In genomic region chr16:67934306-67935095, GRCh38 we compare ENCODE assay signal across 8 cellular contexts. TPM values are rescaled to one million over a fixed set of nuclear protein-coding genes. Genes with fewer than 3 reads are reported as not detected.
DNase-seq lines count a peak whose midpoint lies in the region; ATAC-seq and TF ChIP-seq lines count a peak whose summit lies in the region.

No MANE protein-coding gene starts in this region.

- CTCF ChIA-PET in activated CD8-positive, alpha-beta T cell treated with anti-CD3 and anti-CD28 coated beads for 36 hours (lab: Charles Lee), result interaction anchor here (1.3 to 5.2 kb wide), 6 partner anchors 8 to 131 kb away, joined by 3 to 32 read pairs (median 11); partner anchors contain the start of genes NRN1L and PSKH1

- no peak for TF ChIP-seq EP300 in stomach (IDR thresholded peaks at IDR 0.05)

- H3K9me3 ChIP-seq in iPS-15b (ENCODE audit: control insufficient read depth, insufficient read depth, low read length), result no peaks in the 10 kb centered on the region
- no peaks in the 10 kb centered on the region for H3K9me3 ChIP-seq in stomach

- intact Hi-C loops in activated CD4-positive, alpha-beta T cell treated with anti-CD3 and anti-CD28 coated beads, Interleukin-2, amount 10 ng/mL, durations not matched to agents 24 days and 14 days (cut with micrococcal nuclease), result loop anchor here (1.0 to 10.0 kb wide), 9 partner anchors 41 to 452 kb away; partner anchors contain the start of genes ACD, AGRP, ATP6V0D1 and C16orf86
- intact Hi-C loops in activated CD8-positive, alpha-beta T cell treated with anti-CD3 and anti-CD28 coated beads for 36 hours (cut with micrococcal nuclease), result loop anchor here (10.0 kb wide), 1 partner anchor 270 kb away; the partner anchor contains the start of genes ACD, C16orf86, ENKD1 and PARD6A
- intact Hi-C loops in stomach (cut with DNase I; ENCODE audit: low total_unique reads), result loop anchor here (10.0 kb wide), 1 partner anchor 110 kb away; no protein-coding TSS in a partner anchor

- ATAC-seq in activated CD8-positive, alpha-beta T cell treated with anti-CD3 and anti-CD28 coated beads for 36 hours, result no peak

- H3K27me3 ChIP-seq in iPS-15b (ENCODE audit: control insufficient read depth, insufficient read depth, low read length) (no peaks in the 10 kb centered on the region), stomach (no peaks in the 10 kb centered on the region)

- POLR2A ChIA-PET in activated CD8-positive, alpha-beta T cell treated with anti-CD3 and anti-CD28 coated beads for 36 hours (lab: Charles Lee), result interaction anchor here (0.7 to 3.8 kb wide), 23 partner anchors 9 to 373 kb away, joined by 3 to 26 read pairs (median 5); partner anchors contain the start of genes CENPT, CTCF, DDX28 and DUS2

- no peak overlapping the region for H3K9ac ChIP-seq in iPS-15b (ENCODE audit: low read depth, low read length)

- peak overlapping the region; percentile 99 for H3K4me3 ChIP-seq in iPS-15b (ENCODE audit: low read depth, low read length)
- peak overlapping the region; percentile 75 to 89 (median 88) for H3K4me3 ChIP-seq in stomach

- no peak for TF ChIP-seq POLR2A in stomach (IDR thresholded peaks at IDR 0.05)

- H3K27me3 Mint-ChIP-seq in activated CD4-positive, alpha-beta T cell treated with anti-CD3 and anti-CD28 coated beads, Interleukin-2, amount 10 ng/mL, durations not matched to agents 24 days and 14 days, result no peaks in the 10 kb centered on the region
- no peaks in the 10 kb centered on the region for H3K27me3 Mint-ChIP-seq in activated CD8-positive, alpha-beta T cell treated with anti-CD3 and anti-CD28 coated beads for 36 hours

- no peaks in the 10 kb centered on the region for H3K9me3 Mint-ChIP-seq in activated CD4-positive, alpha-beta T cell treated with anti-CD3 and anti-CD28 coated beads, Interleukin-2, amount 10 ng/mL, durations not matched to agents 24 days and 14 days
- no peaks in the 10 kb centered on the region for H3K9me3 Mint-ChIP-seq in activated CD8-positive, alpha-beta T cell treated with anti-CD3 and anti-CD28 coated beads for 36 hours

- no peak for DNase-seq in activated CD4-positive, alpha-beta T cell treated with anti-CD3 and anti-CD28 coated beads, Interleukin-2, amount 10 ng/mL, durations not matched to agents 24 days and 14 days
- DNase-seq in activated CD4-positive, alpha-beta T cell treated with anti-CD3 and anti-CD28 coated beads, Interleukin-2, amount 50 U/mL, for 1 hour, result no peak
- DNase-seq in activated CD8-positive, alpha-beta T cell treated with anti-CD3 and anti-CD28 coated beads for 36 hours, result no peak
- DNase-seq in stomach (no peak), COR-L47 (lab: John Stamatoyannopoulos, UW) (no peak), DMS114 treated with DMSO at 0.1 percent for 48 hours (lab: John Stamatoyannopoulos, UW; ENCODE audit: unreplicated experiment) (no peak), SIG-M5 (lab: John Stamatoyannopoulos, UW) (no peak)

- WGBS in stomach, 5 donors, result 59 to 77% (median 69%) methylated on average over 13 of the region's 13 CpGs

- peaks cover 23% of the 10 kb centered on the region for H3K4me1 Mint-ChIP-seq in activated CD4-positive, alpha-beta T cell treated with anti-CD3 and anti-CD28 coated beads, Interleukin-2, amount 10 ng/mL, durations not matched to agents 24 days and 14 days
- peaks cover 32% of the 10 kb centered on the region for H3K4me1 Mint-ChIP-seq in activated CD8-positive, alpha-beta T cell treated with anti-CD3 and anti-CD28 coated beads for 36 hours (ENCODE audit: low read depth)

- peak overlapping the region; percentile 100 for H3K4me3 Mint-ChIP-seq in activated CD4-positive, alpha-beta T cell treated with anti-CD3 and anti-CD28 coated beads, Interleukin-2, amount 10 ng/mL, durations not matched to agents 24 days and 14 days
- peak overlapping the region; percentile 97 for H3K4me3 Mint-ChIP-seq in activated CD8-positive, alpha-beta T cell treated with anti-CD3 and anti-CD28 coated beads for 36 hours

- H3K36me3 ChIP-seq in iPS-15b (ENCODE audit: control insufficient read depth, insufficient read depth, low read length), result peaks cover 18% of the 10 kb centered on the region
- peaks cover 8 to 56% (median 44%) of the 10 kb centered on the region in 4 donors for H3K36me3 ChIP-seq in stomach

- peak overlapping the region; percentile 92 for H3K27ac Mint-ChIP-seq in activated CD4-positive, alpha-beta T cell treated with anti-CD3 and anti-CD28 coated beads, Interleukin-2, amount 10 ng/mL, durations not matched to agents 24 days and 14 days
- H3K27ac Mint-ChIP-seq in activated CD8-positive, alpha-beta T cell treated with anti-CD3 and anti-CD28 coated beads for 36 hours, result peak overlapping the region; percentile 100

- H3K27ac ChIP-seq in stomach, result peak overlapping the region in 3 of 5 donors; percentile 94 to 99 (median 97)

- TF ChIP-seq CTCF in activated CD8-positive, alpha-beta T cell treated with anti-CD3 and anti-CD28 coated beads for 36 hours (IDR thresholded peaks at IDR 0.05), result no peak
- no peak for TF ChIP-seq CTCF in stomach (IDR thresholded peaks at IDR 0.05)

- H3K4me1 ChIP-seq in iPS-15b (ENCODE audit: control insufficient read depth, insufficient read depth, low read length) (peaks cover 8% of the 10 kb centered on the region), stomach (peaks cover 23 to 29% (median 27%) of the 10 kb centered on the region in 4 donors)

- peaks cover 48% of the 10 kb centered on the region for H3K36me3 Mint-ChIP-seq in activated CD4-positive, alpha-beta T cell treated with anti-CD3 and anti-CD28 coated beads, Interleukin-2, amount 10 ng/mL, durations not matched to agents 24 days and 14 days (ENCODE audit: low read depth)
- peaks cover 48% of the 10 kb centered on the region for H3K36me3 Mint-ChIP-seq in activated CD8-positive, alpha-beta T cell treated with anti-CD3 and anti-CD28 coated beads for 36 hours (ENCODE audit: low read depth)

RNA-seq across cellular contexts. Expression of gene PSMB10, which starts 2.1 kb away (rescaled TPM):
- total RNA-seq in activated CD4-positive, alpha-beta T cell treated with anti-CD3 and anti-CD28 coated beads, Interleukin-2, amount 10 ng/mL, durations not matched to agents 24 days and 14 days, result 211 and 214 TPM in 2 replicates
- 100 to 1,000 TPM; 205 to 206 TPM for total RNA-seq in activated CD8-positive, alpha-beta T cell treated with anti-CD3 and anti-CD28 coated beads for 36 hours
- 10 to 100 TPM; 22.8 to 85.8 (median 52.5) TPM for total RNA-seq in stomach
- polyA plus RNA-seq in stomach, result 100 to 1,000 TPM; 128 to 205 (median 134) TPM

RNA-seq across cellular contexts. Expression of gene CTRL, which starts 2.8 kb away (rescaled TPM):
- total RNA-seq in activated CD4-positive, alpha-beta T cell treated with anti-CD3 and anti-CD28 coated beads, Interleukin-2, amount 10 ng/mL, durations not matched to agents 24 days and 14 days, result 6.0 and 6.5 TPM in 2 replicates
- total RNA-seq in activated CD8-positive, alpha-beta T cell treated with anti-CD3 and anti-CD28 coated beads for 36 hours, result 1 to 10 TPM; 3.8 to 3.9 TPM
- 10 to 100 TPM in 1 of 5 donors, 1 to 10 TPM in 2, under 1 TPM in 1, not detected in 1; 0.37 to 11.0 (median 4.0) TPM for total RNA-seq in stomach
- 1 to 10 TPM in 2 of 3 donors, under 1 TPM in 1; 0.62 to 2.1 (median 1.3) TPM for polyA plus RNA-seq in stomach

RNA-seq across cellular contexts. Expression of gene LCAT, which starts 9.4 kb away (rescaled TPM):
- total RNA-seq in activated CD4-positive, alpha-beta T cell treated with anti-CD3 and anti-CD28 coated beads, Interleukin-2, amount 10 ng/mL, durations not matched to agents 24 days and 14 days, result 16.5 and 18.2 TPM in 2 replicates
- total RNA-seq in activated CD8-positive, alpha-beta T cell treated with anti-CD3 and anti-CD28 coated beads for 36 hours, result 10 to 100 TPM; 10.6 to 14.3 TPM
- total RNA-seq in stomach, result 10 to 100 TPM; 10.1 to 20.1 (median 12.8) TPM
- polyA plus RNA-seq in stomach, result 10 to 100 TPM; 18.6 to 20.7 (median 19.2) TPM

RNA-seq across cellular contexts. Expression of gene SLC12A4, which starts 33.9 kb away (rescaled TPM):
- total RNA-seq in activated CD4-positive, alpha-beta T cell treated with anti-CD3 and anti-CD28 coated beads, Interleukin-2, amount 10 ng/mL, durations not matched to agents 24 days and 14 days, result 40.6 and 44.7 TPM in 2 replicates
- 10 to 100 TPM; 32.5 to 38.0 TPM for total RNA-seq in activated CD8-positive, alpha-beta T cell treated with anti-CD3 and anti-CD28 coated beads for 36 hours
- total RNA-seq in stomach, result 100 to 1,000 TPM in 1 of 5 donors, 10 to 100 TPM in 4; 12.7 to 136 (median 25.9) TPM
- 10 to 100 TPM in 2 of 3 donors, 1 to 10 TPM in 1; 5.7 to 19.8 (median 16.2) TPM for polyA plus RNA-seq in stomach

RNA-seq across cellular contexts. Expression of gene PSKH1, which starts 41.4 kb away (rescaled TPM):
- 14.4 and 16.3 TPM in 2 replicates for total RNA-seq in activated CD4-positive, alpha-beta T cell treated with anti-CD3 and anti-CD28 coated beads, Interleukin-2, amount 10 ng/mL, durations not matched to agents 24 days and 14 days
- total RNA-seq in activated CD8-positive, alpha-beta T cell treated with anti-CD3 and anti-CD28 coated beads for 36 hours, result 1 to 10 TPM; 8.4 to 8.5 TPM
- total RNA-seq in stomach, result 10 to 100 TPM; 17.5 to 93.7 (median 26.1) TPM
- 10 to 100 TPM; 10.2 to 26.5 (median 13.4) TPM for polyA plus RNA-seq in stomach
